Comparison of ENCODE assay signal across 1 cellular context in the genomic region with DNA sequence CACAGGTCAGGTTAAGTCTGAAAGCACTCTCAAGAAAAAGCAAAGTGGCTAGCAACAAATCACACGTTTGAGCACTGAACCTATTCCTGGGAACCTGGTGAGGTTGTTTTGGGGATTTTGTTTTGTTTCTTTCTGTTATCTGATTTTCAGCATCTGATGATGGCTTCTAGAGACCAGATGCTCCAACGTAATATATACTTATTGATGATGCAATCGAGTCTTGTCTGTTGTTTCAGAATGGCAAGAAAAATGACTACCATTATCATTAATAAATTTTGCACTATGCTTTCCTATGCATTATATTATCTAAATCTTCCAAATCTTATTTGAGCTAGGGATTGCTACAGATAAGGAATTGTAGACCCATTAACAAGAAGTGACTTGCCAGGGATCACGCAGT.
TF ChIP-seq lines count a peak whose summit lies in the region.

No MANE protein-coding gene starts in this region.

TF ChIP-seq in K562, 482 proteins besides CTCF, POLR2A, EP300 and RAD21 (continued from another document):
- TF ChIP-seq, protein P1, sequence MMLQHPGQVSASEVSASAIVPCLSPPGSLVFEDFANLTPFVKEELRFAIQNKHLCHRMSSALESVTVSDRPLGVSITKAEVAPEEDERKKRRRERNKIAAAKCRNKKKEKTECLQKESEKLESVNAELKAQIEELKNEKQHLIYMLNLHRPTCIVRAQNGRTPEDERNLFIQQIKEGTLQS (IDR thresholded peaks at IDR 0.05), result peak; percentile 80
- TF ChIP-seq, protein P1 (CRISPR knock-in tag; conservative IDR thresholded peaks at IDR 0.05), result no peak
